ENCODE assay signal across 9 cellular contexts in the genomic region with DNA sequence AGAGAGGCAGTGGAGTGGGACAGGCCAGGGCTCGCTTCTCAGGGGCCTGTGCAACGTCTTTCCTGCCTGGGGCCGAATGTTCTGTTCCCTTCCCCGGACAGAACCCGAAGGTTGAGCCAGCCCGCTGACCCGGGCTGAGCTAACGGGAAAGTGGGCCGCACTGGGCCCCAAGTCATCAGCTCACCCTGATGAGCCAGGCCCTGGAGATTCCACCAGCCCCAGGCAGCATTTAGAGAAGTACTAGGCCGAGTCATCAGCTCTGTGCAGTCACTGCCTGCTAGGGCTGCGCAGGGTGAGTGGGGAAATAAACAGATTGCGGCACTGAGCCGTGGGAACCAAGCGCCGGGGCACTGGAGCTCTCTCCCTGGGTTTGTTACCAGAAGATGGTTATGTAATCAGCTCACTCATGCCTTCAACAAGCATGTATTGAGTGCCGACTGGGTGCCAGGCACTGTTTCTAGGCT. TPM values are rescaled to one million over a fixed set of nuclear protein-coding genes. Genes with fewer than 3 reads are reported as not detected.
DNase-seq lines count a peak whose midpoint lies in the region; ATAC-seq and TF ChIP-seq lines count a peak whose summit lies in the region.
"Had no signal": no experiment of that assay in that cellular context is flagged by ENCODE, and none has a peak within 500 bp of the region (broad histone marks: within the 10 kb centered on the region; RNA-seq: fewer than 3 reads in every experiment).

No MANE protein-coding gene starts in this region.

- intact Hi-C loops in left ventricle myocardium inferior (cut with micrococcal nuclease), result no loop called here

- in situ Hi-C loops in ACHN (cut with HindIII; ENCODE audit: low pct_ligation_motif_present, low pct_unique_long_range_greater_than_20kb, low sequenced_read_pairs), result no loop called here

- H3K27me3 ChIP-seq in left ventricle myocardium inferior (ENCODE audit: low read depth), result no peaks in the 10 kb centered on the region
- H3K27me3 ChIP-seq: dorsolateral prefrontal cortex had no signal

- no peak for ATAC-seq in GM18519 (IDR thresholded peaks at IDR 0.05; ENCODE audit: low FRiP score, unreplicated experiment)

- H3K36me3 ChIP-seq in left ventricle myocardium inferior, result no peaks in the 10 kb centered on the region

- H3K4me3 ChIP-seq in left ventricle myocardium inferior (no peak overlapping the region), skeletal muscle cell (ENCODE audit: low read depth, low read length) (no peak overlapping the region)
- H3K4me3 ChIP-seq: dorsolateral prefrontal cortex had no signal

- no peak for TF ChIP-seq CTCF in left ventricle myocardium inferior (IDR thresholded peaks at IDR 0.05; ENCODE audit: borderline replicate concordance)

- H3K9me3 ChIP-seq in left ventricle myocardium inferior (replicated peaks), result no peaks in the 10 kb centered on the region

- peak overlapping the region; percentile 27 for H3K27ac ChIP-seq in left ventricle myocardium inferior (replicated peaks)

- DNase-seq in GM03348 (ENCODE audit: low spot score), result peak; percentile 76
- DNase-seq in UCSD-AML1 (lab: John Stamatoyannopoulos, UW; ENCODE audit: unreplicated experiment), result peak; percentile 38
- DNase-seq in left ventricle myocardium inferior, result peak; percentile 65
- DNase-seq in skeletal muscle cell (ENCODE audit: low read depth), result peak; percentile 95
- DNase-seq in cortex of kidney (lab: John Stamatoyannopoulos, UW), result no peak
- no peak for DNase-seq in stimulated activated naive CD4-positive, alpha-beta T cell treated with Interleukin-2 at 50 U/mL for 16 hours (lab: John Stamatoyannopoulos, UW)
- DNase-seq in ACHN, result no peak

- H3K4me1 ChIP-seq in left ventricle myocardium inferior, result peaks cover 9% of the 10 kb centered on the region

RNA-seq across cellular contexts. Expression of a gene that starts 29.1 kb away (rescaled TPM):
- 85.0 TPM for total RNA-seq in left ventricle myocardium inferior

RNA-seq across cellular contexts. Expression of a gene that starts 33.9 kb away (rescaled TPM):
- 79.4 TPM for total RNA-seq in left ventricle myocardium inferior

Comparison
In these comparisons a context has a peak if more than half of its experiments do, and no peak if none do; other contexts are left out.
1. DNase-seq: peak in GM03348 (single experiment), UCSD-AML1 (single experiment), left ventricle myocardium inferior (single experiment) and skeletal muscle cell (single experiment); none in cortex of kidney (single experiment), stimulated activated naive CD4-positive, alpha-beta T cell treated with Interleukin-2 at 50 U/mL for 16 hours (single experiment) and ACHN (single experiment).